ENCODE assay signal across 19 cellular contexts in genomic region chr3:15491143-15491542, GRCh38. TPM values are rescaled to one million over a fixed set of nuclear protein-coding genes. Genes with fewer than 3 reads are reported as not detected.
DNase-seq lines count a peak whose midpoint lies in the region; ATAC-seq, FAIRE-seq and TF ChIP-seq lines count a peak whose summit lies in the region.
"Had no signal": no experiment of that assay in that cellular context is flagged by ENCODE, and none has a peak within 500 bp of the region (broad histone marks: within the 10 kb centered on the region; RNA-seq: fewer than 3 reads in every experiment).

No MANE protein-coding gene starts in this region.

- FAIRE-seq in GM12891 (lab: Jason Lieb, UNC): no peak
- FAIRE-seq: A549, H1 had no signal

- H3K14ac ChIP-seq in neuronal stem cell (ENCODE audit: low read length): no peak overlapping the region

- H3K79me1 ChIP-seq in neuronal stem cell (ENCODE audit: low read depth, low read length): no peaks in the 10 kb centered on the region

- H3K9ac ChIP-seq in neuronal stem cell (ENCODE audit: low read depth, low read length, poor library complexity): no peak overlapping the region

- H2BK15ac ChIP-seq in neuronal stem cell (ENCODE audit: low read length): no peak overlapping the region

- no peak overlapping the region for H3K18ac ChIP-seq in neuronal stem cell (ENCODE audit: low read length)

- no peak overlapping the region for H4K91ac ChIP-seq in neuronal stem cell (ENCODE audit: low read depth, low read length, poor library complexity)

- H3K9me3 ChIP-seq in neuronal stem cell (replicated peaks in 1 of 2; ENCODE audit: control insufficient read depth in 2 of 2, insufficient read depth in 1 of 2, low read depth in 1 of 2, low read length in 2 of 2) (no peaks in the 10 kb centered on the region), HAP-1 (no peaks in the 10 kb centered on the region)
- H3K9me3 ChIP-seq: A549, BE2C had no signal

- H3K27ac ChIP-seq in neuronal stem cell (replicated peaks; ENCODE audit: low read length): no peak overlapping the region
- H3K27ac ChIP-seq: A549 had no signal

- H2AK5ac ChIP-seq in neuronal stem cell (ENCODE audit: low read depth, low read length): no peak overlapping the region

- H3K4me3 ChIP-seq in neuronal stem cell (ENCODE audit: low read length in 2 of 2) (no peak overlapping the region), HAP-1 (no peak overlapping the region)
- H3K4me3 ChIP-seq: A549 had no signal

- H2AFZ ChIP-seq in neuronal stem cell (ENCODE audit: low read length): no peak overlapping the region

- H3K27me3 ChIP-seq in neuronal stem cell (ENCODE audit: control insufficient read depth in 3 of 3, insufficient read depth in 3 of 3, low read depth in 1 of 3, low read length in 3 of 3) (no peaks in the 10 kb centered on the region), HAP-1 (ENCODE audit: low read depth) (no peaks in the 10 kb centered on the region)
- H3K27me3 ChIP-seq: BE2C had no signal

- no peak overlapping the region for H2BK5ac ChIP-seq in neuronal stem cell (ENCODE audit: low read length)

- in situ Hi-C loops in HAP-1 (cut with MboI; ENCODE audit: low sequenced_read_pairs): no loop called here

- H3K36me3 ChIP-seq in neuronal stem cell (replicated peaks in 1 of 2; ENCODE audit: control insufficient read depth in 2 of 2, insufficient read depth in 2 of 2, low read length in 2 of 2) (peaks cover 0 to 3% of the 10 kb centered on the region in 2 donors), HAP-1 (replicated peaks) (no peaks in the 10 kb centered on the region)
- H3K36me3 ChIP-seq: BE2C had no signal

- ATAC-seq in GM18867 (IDR thresholded peaks at IDR 0.05; ENCODE audit: unreplicated experiment): peak; percentile 79
- peak; percentile 68 for ATAC-seq in HG02798 (IDR thresholded peaks at IDR 0.05; ENCODE audit: poor library complexity, unreplicated experiment)
- ATAC-seq: A549 had no signal

- no peak overlapping the region for H3K4ac ChIP-seq in neuronal stem cell (ENCODE audit: low read length)

- TF ChIP-seq POLR2A in GM12891 (IDR thresholded peaks at IDR 0.05; ENCODE audit: low read depth, low read length): no peak

- no peak overlapping the region for H3K4me2 ChIP-seq in neuronal stem cell (ENCODE audit: insufficient read depth, low read length, poor library complexity, severe bottlenecking)
- H3K4me2 ChIP-seq: A549 had no signal

- DNase-seq in GM12891 (ENCODE audit: insufficient read length, low spot score): no peak
- DNase-seq in neuronal stem cell (ENCODE audit: low spot score): no peak
- no peak for DNase-seq in NCI-H510A treated with DMSO at 0.1 percent for 48 hours (lab: John Stamatoyannopoulos, UW)
- no peak for DNase-seq in NCI-H2107 treated with DMSO at 0.1 percent for 48 hours (lab: John Stamatoyannopoulos, UW; ENCODE audit: unreplicated experiment)
- no peak for DNase-seq in HAP-1 (ENCODE audit: low spot score in 2 of 2)
- DNase-seq: BE2C, DMS79, NCI-H1105, NCI-H146, NCI-H2029, NCI-H345, NCI-H526, Right ventricle myocardium superior, T-helper 9 cell had no signal

- peak overlapping the region; percentile 77 for H4K8ac ChIP-seq in neuronal stem cell (ENCODE audit: low read depth, low read length)

- WGBS in neuronal stem cell (ENCODE audit: extremely low coverage in 2 of 2, insufficient read length in 2 of 2, insufficient replicate concordance in 1 of 2), 2 donors: no CpG with 5 or more reads among the region's 8 CpGs

- no peak overlapping the region for H2BK12ac ChIP-seq in neuronal stem cell (ENCODE audit: low read length)

- H2BK120ac ChIP-seq in neuronal stem cell (ENCODE audit: low read depth, low read length): no peak overlapping the region

- H3K23ac ChIP-seq in neuronal stem cell (ENCODE audit: low read depth, low read length, poor library complexity): no peak overlapping the region

- peaks cover 7 to 9% of the 10 kb centered on the region in 2 donors for H3K4me1 ChIP-seq in neuronal stem cell (ENCODE audit: control insufficient read depth in 2 of 2, insufficient read depth in 1 of 2, low read depth in 1 of 2, low read length in 2 of 2)
- no peaks in the 10 kb centered on the region for H3K4me1 ChIP-seq in HAP-1
- H3K4me1 ChIP-seq: A549, BE2C had no signal

TF ChIP-seq in GM12891, 5 proteins besides CTCF, POLR2A, EP300 and RAD21:
- TF ChIP-seq SPI1 (IDR thresholded peaks at IDR 0.05; ENCODE audit: low read depth, low read length) (peak; percentile 71), POU2F2 (IDR thresholded peaks at IDR 0.05; ENCODE audit: low read depth, low read length) (no peak)
TF ChIP-seq in GM12891: peak in this region for 1.

RNA-seq across cellular contexts. Expression of gene COLQ, which starts 30.4 kb away (rescaled TPM):
- 0.81 TPM for polyA plus RNA-seq in GM12891 (2012; ENCODE audit: low read depth, missing spikeins)
- 2.2 TPM for polyA plus RNA-seq in neuronal stem cell (2013, experiment 1 of 2)
- polyA plus RNA-seq in neuronal stem cell (2013, experiment 2 of 2): 2.1 TPM
- polyA plus RNA-seq: IgD-negative memory B cell had no signal
